15 cellular contexts compared by ENCODE assay signal in the genomic region with DNA sequence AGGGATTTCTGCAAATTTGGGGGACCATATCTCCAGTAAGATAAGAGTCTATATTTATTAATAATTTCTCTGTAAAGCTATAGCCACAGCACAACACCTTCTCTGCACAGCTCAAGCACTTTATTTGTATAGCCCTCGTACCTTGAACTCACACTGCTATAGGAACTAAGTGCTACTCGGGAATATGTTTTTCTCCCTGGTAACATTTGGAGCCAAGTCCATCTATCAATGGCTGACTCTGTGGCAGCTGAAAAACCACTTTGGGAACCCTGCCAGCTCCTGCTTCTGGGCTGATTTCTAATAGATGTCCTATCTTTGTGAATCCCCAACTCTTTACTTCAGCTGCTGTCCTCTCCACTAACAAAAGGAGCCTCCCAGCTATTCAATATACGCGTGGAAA.
DNase-seq lines count a peak whose midpoint lies in the region; ATAC-seq, FAIRE-seq and TF ChIP-seq lines count a peak whose summit lies in the region.
"Had no signal": no experiment of that assay in that cellular context is flagged by ENCODE, and none has a peak within 500 bp of the region (broad histone marks: within the 10 kb centered on the region; RNA-seq: fewer than 3 reads in every experiment).

No MANE protein-coding gene starts in this region.

- FAIRE-seq in frontal cortex (lab: Jason Lieb, UNC), result no peak

- DNase-seq in NCI-H2029 (lab: John Stamatoyannopoulos, UW) (peak; percentile 1), NCI-H2029 treated with DMSO at 0.1 percent for 48 hours (lab: John Stamatoyannopoulos, UW) (no peak), NCI-H1105 (lab: John Stamatoyannopoulos, UW) (peak; percentile 21), lung microvascular endothelial cell (ENCODE audit: low read depth in 2 of 2) (peak; percentile 9 to 40), frontal cortex (ENCODE audit: low spot score in 2 of 2) (no peak)
- DNase-seq in stimulated activated naive CD4-positive, alpha-beta T cell treated with Interleukin-2 at 50 U/mL for 16 hours (lab: John Stamatoyannopoulos, UW), result no peak
- DNase-seq: DND-41, GF-D8, HFFc6, NCI-H187, NCI-H446 treated with DMSO at 0.1 percent for 48 hours, NCI-H82, T-cell had no signal

- ATAC-seq in SK-N-SH treated with all-trans-retinoic acid at 6 μM for 48 hours (peak; percentile 70), GM21825 (IDR thresholded peaks at IDR 0.05; ENCODE audit: unreplicated experiment) (no peak)
- ATAC-seq: T-cell had no signal

TF ChIP-seq in SK-N-SH treated with all-trans-retinoic acid at 6 μM for 48 hours, 23 proteins besides CTCF, POLR2A, EP300 and RAD21:
- TF ChIP-seq, protein P1, sequence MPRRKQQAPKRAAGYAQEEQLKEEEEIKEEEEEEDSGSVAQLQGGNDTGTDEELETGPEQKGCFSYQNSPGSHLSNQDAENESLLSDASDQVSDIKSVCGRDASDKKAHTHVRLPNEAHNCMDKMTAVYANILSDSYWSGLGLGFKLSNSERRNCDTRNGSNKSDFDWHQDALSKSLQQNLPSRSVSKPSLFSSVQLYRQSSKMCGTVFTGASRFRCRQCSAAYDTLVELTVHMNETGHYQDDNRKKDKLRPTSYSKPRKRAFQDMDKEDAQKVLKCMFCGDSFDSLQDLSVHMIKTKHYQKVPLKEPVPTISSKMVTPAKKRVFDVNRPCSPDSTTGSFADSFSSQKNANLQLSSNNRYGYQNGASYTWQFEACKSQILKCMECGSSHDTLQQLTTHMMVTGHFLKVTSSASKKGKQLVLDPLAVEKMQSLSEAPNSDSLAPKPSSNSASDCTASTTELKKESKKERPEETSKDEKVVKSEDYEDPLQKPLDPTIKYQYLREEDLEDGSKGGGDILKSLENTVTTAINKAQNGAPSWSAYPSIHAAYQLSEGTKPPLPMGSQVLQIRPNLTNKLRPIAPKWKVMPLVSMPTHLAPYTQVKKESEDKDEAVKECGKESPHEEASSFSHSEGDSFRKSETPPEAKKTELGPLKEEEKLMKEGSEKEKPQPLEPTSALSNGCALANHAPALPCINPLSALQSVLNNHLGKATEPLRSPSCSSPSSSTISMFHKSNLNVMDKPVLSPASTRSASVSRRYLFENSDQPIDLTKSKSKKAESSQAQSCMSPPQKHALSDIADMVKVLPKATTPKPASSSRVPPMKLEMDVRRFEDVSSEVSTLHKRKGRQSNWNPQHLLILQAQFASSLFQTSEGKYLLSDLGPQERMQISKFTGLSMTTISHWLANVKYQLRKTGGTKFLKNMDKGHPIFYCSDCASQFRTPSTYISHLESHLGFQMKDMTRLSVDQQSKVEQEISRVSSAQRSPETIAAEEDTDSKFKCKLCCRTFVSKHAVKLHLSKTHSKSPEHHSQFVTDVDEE (CRISPR knock-in tag; IDR thresholded peaks at IDR 0.05), result no peak
- TF ChIP-seq, protein P2, sequence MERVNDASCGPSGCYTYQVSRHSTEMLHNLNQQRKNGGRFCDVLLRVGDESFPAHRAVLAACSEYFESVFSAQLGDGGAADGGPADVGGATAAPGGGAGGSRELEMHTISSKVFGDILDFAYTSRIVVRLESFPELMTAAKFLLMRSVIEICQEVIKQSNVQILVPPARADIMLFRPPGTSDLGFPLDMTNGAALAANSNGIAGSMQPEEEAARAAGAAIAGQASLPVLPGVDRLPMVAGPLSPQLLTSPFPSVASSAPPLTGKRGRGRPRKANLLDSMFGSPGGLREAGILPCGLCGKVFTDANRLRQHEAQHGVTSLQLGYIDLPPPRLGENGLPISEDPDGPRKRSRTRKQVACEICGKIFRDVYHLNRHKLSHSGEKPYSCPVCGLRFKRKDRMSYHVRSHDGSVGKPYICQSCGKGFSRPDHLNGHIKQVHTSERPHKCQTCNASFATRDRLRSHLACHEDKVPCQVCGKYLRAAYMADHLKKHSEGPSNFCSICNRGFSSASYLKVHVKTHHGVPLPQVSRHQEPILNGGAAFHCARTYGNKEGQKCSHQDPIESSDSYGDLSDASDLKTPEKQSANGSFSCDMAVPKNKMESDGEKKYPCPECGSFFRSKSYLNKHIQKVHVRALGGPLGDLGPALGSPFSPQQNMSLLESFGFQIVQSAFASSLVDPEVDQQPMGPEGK (CRISPR knock-in tag; IDR thresholded peaks at IDR 0.05; ENCODE audit: borderline replicate concordance), result no peak
- TF ChIP-seq ESRRG (CRISPR knock-in tag; IDR thresholded peaks at IDR 0.05) (no peak), OSR1 (CRISPR knock-in tag; IDR thresholded peaks at IDR 0.05) (no peak), ZC3H10 (CRISPR knock-in tag; IDR thresholded peaks at IDR 0.05) (no peak), ZNF565 (CRISPR knock-in tag; conservative IDR thresholded peaks at IDR 0.05; ENCODE audit: low read depth) (no peak), TOX (CRISPR knock-in tag; IDR thresholded peaks at IDR 0.05; ENCODE audit: borderline replicate concordance) (no peak), RARB (CRISPR knock-in tag; IDR thresholded peaks at IDR 0.05) (no peak), ISL1 (CRISPR knock-in tag; IDR thresholded peaks at IDR 0.05) (no peak), GLIS3 (CRISPR knock-in tag; IDR thresholded peaks at IDR 0.05) (no peak), ZFP3 (CRISPR knock-in tag; IDR thresholded peaks at IDR 0.05) (no peak)
- TF ChIP-seq, protein P3, sequence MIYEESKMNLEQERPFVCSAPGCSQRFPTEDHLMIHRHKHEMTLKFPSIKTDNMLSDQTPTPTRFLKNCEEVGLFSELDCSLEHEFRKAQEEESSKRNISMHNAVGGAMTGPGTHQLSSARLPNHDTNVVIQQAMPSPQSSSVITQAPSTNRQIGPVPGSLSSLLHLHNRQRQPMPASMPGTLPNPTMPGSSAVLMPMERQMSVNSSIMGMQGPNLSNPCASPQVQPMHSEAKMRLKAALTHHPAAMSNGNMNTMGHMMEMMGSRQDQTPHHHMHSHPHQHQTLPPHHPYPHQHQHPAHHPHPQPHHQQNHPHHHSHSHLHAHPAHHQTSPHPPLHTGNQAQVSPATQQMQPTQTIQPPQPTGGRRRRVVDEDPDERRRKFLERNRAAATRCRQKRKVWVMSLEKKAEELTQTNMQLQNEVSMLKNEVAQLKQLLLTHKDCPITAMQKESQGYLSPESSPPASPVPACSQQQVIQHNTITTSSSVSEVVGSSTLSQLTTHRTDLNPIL (CRISPR knock-in tag; IDR thresholded peaks at IDR 0.05; ENCODE audit: low read depth), result no peak

Comparison
In these comparisons a context has a peak if more than half of its experiments do, and no peak if none do; other contexts are left out.
1. DNase-seq: peak in NCI-H2029 (single experiment), NCI-H1105 (single experiment) and lung microvascular endothelial cell (2 of 2); none in NCI-H2029 treated with DMSO at 0.1 percent for 48 hours (single experiment), frontal cortex (0 of 2) and stimulated activated naive CD4-positive, alpha-beta T cell treated with Interleukin-2 at 50 U/mL for 16 hours (single experiment).